Comparison of ENCODE assay signal across 14 cellular contexts in genomic region chr6:19835605-19836004, GRCh38. TPM values are rescaled to one million over a fixed set of nuclear protein-coding genes. Genes with fewer than 3 reads are reported as not detected.
"Had no signal": no experiment of that assay in that cellular context is flagged by ENCODE, and none has a peak within 500 bp of the region (broad histone marks: within the 10 kb centered on the region; RNA-seq: fewer than 3 reads in every experiment).

No MANE protein-coding gene starts in this region.

- H3K4me1 ChIP-seq: uterus had no signal

- H3K27me3 ChIP-seq: testis, uterus had no signal

- DNase-seq: activated CD4-positive, alpha-beta memory T cell treated with anti-CD3 and anti-CD28 coated beads, Interleukin-2, amount 10 ng/mL, durations not matched to agents 7 days and 5 days; activated CD4-positive, alpha-beta T cell treated with anti-CD3 and anti-CD28 coated beads for 1 hour; activated gamma-delta T cell; activated T-cell treated with anti-CD3 and anti-CD28 coated beads, Interleukin-2, amount 50 U/mL, for 48 hours; anterior cingulate cortex; caudate nucleus; effector CD8-positive, alpha-beta T cell; left cardiac atrium; natural killer cell; stimulated activated CD4-positive, alpha-beta T cell treated with anti-CD3 and anti-CD28 coated beads, Interleukin-15, amount 100 ng/mL, for 24 hours; stimulated activated CD4-positive, alpha-beta T cell treated with anti-CD3 and anti-CD28 coated beads, Interleukin-4, amount 100 ng/mL, for 24 hours; testis; uterus had no signal

- H3K36me3 ChIP-seq: uterus had no signal

- H3K9me3 ChIP-seq: testis, uterus had no signal

- ATAC-seq: left cardiac atrium, natural killer cell had no signal

- H3K27ac ChIP-seq: testis had no signal

- H3K4me3 ChIP-seq: lung had no signal

RNA-seq across cellular contexts. Expression of gene ID4, which starts 1.6 kb away (rescaled TPM):
- total RNA-seq: activated CD4-positive, alpha-beta memory T cell treated with anti-CD3 and anti-CD28 coated beads, Interleukin-2, amount 10 ng/mL, durations not matched to agents 7 days and 5 days; natural killer cell had no signal
